ENCODE assay signal across 15 cellular contexts in the genomic region with DNA sequence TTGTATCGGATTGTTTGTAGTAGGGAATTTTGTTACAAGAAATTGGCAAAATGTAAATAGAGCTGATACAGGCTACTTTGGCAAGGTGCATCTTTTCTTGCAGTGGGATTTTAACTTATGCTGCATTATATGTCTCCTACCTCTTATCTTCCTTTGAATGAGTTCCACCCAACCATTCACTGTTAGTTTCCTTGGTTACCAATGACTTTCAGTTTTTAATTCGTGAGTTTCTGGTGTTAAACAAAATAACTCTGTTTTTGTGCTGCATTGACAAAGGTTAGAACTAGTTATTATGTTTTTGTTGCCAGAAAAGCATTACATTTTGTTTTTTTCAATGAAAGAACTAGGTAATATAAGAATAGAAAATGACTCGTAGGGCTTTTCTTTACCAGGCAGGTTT.
A peak's percentile ranks its signal among the peaks of the same experiment; 100 is the strongest.
DNase-seq lines count a peak whose midpoint lies in the region; TF ChIP-seq lines count a peak whose summit lies in the region.
"Had no signal": no experiment of that assay in that cellular context is flagged by ENCODE, and none has a peak within 500 bp of the region (broad histone marks: within the 10 kb centered on the region; RNA-seq: fewer than 3 reads in every experiment).

No MANE protein-coding gene starts in this region.

- H3K4me1 ChIP-seq in OCI-LY3 (ENCODE audit: low read length) (peaks cover 9% of the 10 kb centered on the region), endodermal cell (ENCODE audit: control insufficient read depth, insufficient read depth, low read length) (no peaks in the 10 kb centered on the region)
- H3K4me1 ChIP-seq: Caco-2 had no signal

- no peaks in the 10 kb centered on the region for H3K79me2 ChIP-seq in OCI-LY3 (ENCODE audit: low read length)

- no peak overlapping the region for H3K27ac ChIP-seq in OCI-LY3 (ENCODE audit: low read length)
- H3K27ac ChIP-seq in endodermal cell (ENCODE audit: low read depth, low read length) = no peak overlapping the region
- H3K27ac ChIP-seq: BLaER1 treated with 17β-estradiol and CSF1 and Interleukin-3, amounts not matched to agents 10 nM and 100 nM; C4-2B had no signal

- H3K36me3 Mint-ChIP-seq in endodermal cell (ENCODE audit: low read depth) = no peaks in the 10 kb centered on the region
- H3K36me3 Mint-ChIP-seq: CD8-positive, alpha-beta T cell had no signal

- peak; percentile 6 for DNase-seq in OCI-M1 (lab: John Stamatoyannopoulos, UW)
- no peak for DNase-seq in NCI-H526 treated with DMSO at 0.1 percent for 48 hours (lab: John Stamatoyannopoulos, UW)
- DNase-seq in dermis blood vessel endothelial cell = no peak
- no peak for DNase-seq in endodermal cell
- DNase-seq: 8988T; ACHN; Caco-2; Calu3; CD4-positive, alpha-beta T cell; CD8-positive, alpha-beta T cell; DMS79 treated with DMSO at 0.1 percent for 48 hours; GF-D8 had no signal

- no peaks in the 10 kb centered on the region for H3K9me3 Mint-ChIP-seq in endodermal cell
- H3K9me3 Mint-ChIP-seq: CD4-positive, alpha-beta T cell; CD8-positive, alpha-beta T cell had no signal

- WGBS in endodermal cell (ENCODE audit: insufficient coverage in 1 of 2, insufficient read length in 1 of 2), 2 experiments = 38 to 72% methylated on average over 2 to 3 of the region's 3 CpGs

- H3K27ac Mint-ChIP-seq in endodermal cell = no peak overlapping the region
- H3K27ac Mint-ChIP-seq: CD4-positive, alpha-beta T cell; CD8-positive, alpha-beta T cell had no signal

- no peaks in the 10 kb centered on the region for H4K20me1 ChIP-seq in OCI-LY3 (ENCODE audit: insufficient read depth, low read length)
- H4K20me1 ChIP-seq: BLaER1 treated with 17β-estradiol and CSF1 and Interleukin-3, amounts not matched to agents 10 nM and 100 nM had no signal

- H3K4me1 Mint-ChIP-seq in endodermal cell = no peaks in the 10 kb centered on the region

- H3K27me3 ChIP-seq in OCI-LY3 (ENCODE audit: low read depth, low read length) (no peaks in the 10 kb centered on the region), endodermal cell (ENCODE audit: control insufficient read depth, insufficient read depth, low read length, poor library complexity, severe bottlenecking) (no peaks in the 10 kb centered on the region)
- H3K27me3 ChIP-seq: BLaER1 treated with 17β-estradiol and CSF1 and Interleukin-3, amounts not matched to agents 10 nM and 100 nM had no signal

- H3K4me3 ChIP-seq in OCI-LY3 (ENCODE audit: low read length) = no peak overlapping the region
- no peak overlapping the region for H3K4me3 ChIP-seq in endodermal cell (ENCODE audit: low read length)
- H3K4me3 ChIP-seq: BLaER1 treated with 17β-estradiol and CSF1 and Interleukin-3, amounts not matched to agents 10 nM and 100 nM had no signal

- TF ChIP-seq CTCF in OCI-LY3 (IDR thresholded peaks at IDR 0.05; ENCODE audit: low read depth, low read length) = no peak
- no peak for TF ChIP-seq CTCF in endodermal cell (conservative IDR thresholded peaks at IDR 0.05)

- no peaks in the 10 kb centered on the region for H3K36me3 ChIP-seq in OCI-LY3 (replicated peaks; ENCODE audit: low read depth, low read length)
- H3K36me3 ChIP-seq in endodermal cell (ENCODE audit: control insufficient read depth, insufficient read depth, low read length) = no peaks in the 10 kb centered on the region
- H3K36me3 ChIP-seq: BLaER1 treated with 17β-estradiol and CSF1 and Interleukin-3, amounts not matched to agents 10 nM and 100 nM had no signal

- no peak overlapping the region for H2AFZ ChIP-seq in OCI-LY3 (ENCODE audit: low read depth, low read length)

- 0 out of 2 replicates have a peak overlapping the region, but pooled peaks have one; percentile 15 for H3K4me2 ChIP-seq in OCI-LY3 (ENCODE audit: low read length)

- no peaks in the 10 kb centered on the region for H3K27me3 Mint-ChIP-seq in endodermal cell (ENCODE audit: insufficient read depth)
- H3K27me3 Mint-ChIP-seq: CD4-positive, alpha-beta T cell had no signal

- no peaks in the 10 kb centered on the region for H3K9me3 ChIP-seq in OCI-LY3 (ENCODE audit: insufficient read depth, low read length)
- H3K9me3 ChIP-seq in endodermal cell (ENCODE audit: control insufficient read depth, low read length) = no peaks in the 10 kb centered on the region
- H3K9me3 ChIP-seq: BLaER1 treated with 17β-estradiol and CSF1 and Interleukin-3, amounts not matched to agents 10 nM and 100 nM; Caco-2 had no signal

- H3K9ac ChIP-seq in OCI-LY3 (ENCODE audit: low read length) (no peak overlapping the region), endodermal cell (ENCODE audit: extremely low read depth, low read length, poor library complexity, severe bottlenecking) (no peak overlapping the region)
- H3K9ac ChIP-seq: BLaER1 treated with 17β-estradiol and CSF1 and Interleukin-3, amounts not matched to agents 10 nM and 100 nM had no signal

- no peak overlapping the region for H3K4me3 Mint-ChIP-seq in endodermal cell
- H3K4me3 Mint-ChIP-seq: CD4-positive, alpha-beta T cell; CD8-positive, alpha-beta T cell had no signal
